Comparison of ENCODE assay signal across 21 cellular contexts in genomic region chr3:188442430-188442829, GRCh38.
"Had no signal": no experiment of that assay in that cellular context is flagged by ENCODE, and none has a peak within 500 bp of the region (broad histone marks: within the 10 kb centered on the region; RNA-seq: fewer than 3 reads in every experiment).

No MANE protein-coding gene starts in this region.

- H3K4me3 ChIP-seq: body of pancreas, coronary artery, esophagus muscularis mucosa, testis, upper lobe of right lung had no signal

- H3K27ac ChIP-seq: body of pancreas, coronary artery, esophagus muscularis mucosa, testis, upper lobe of right lung had no signal

- H3K27me3 Mint-ChIP-seq: activated naive CD4-positive, alpha-beta T cell treated with anti-CD3 and anti-CD28 coated beads, Interleukin-2, amount 50 U/mL, for 24 hours had no signal

- H3K36me3 ChIP-seq: upper lobe of right lung had no signal

- H3K4me3 Mint-ChIP-seq: activated naive CD4-positive, alpha-beta T cell treated with anti-CD3 and anti-CD28 coated beads, Interleukin-2, amount 50 U/mL, for 24 hours; activated T-cell treated with anti-CD3 and anti-CD28 coated beads, Interleukin-2, amount 50 U/mL, for 4 hours; nephron progenitor cell had no signal

- H3K9me3 ChIP-seq: body of pancreas, esophagus muscularis mucosa, testis, upper lobe of right lung had no signal

- H3K27ac Mint-ChIP-seq: activated naive CD4-positive, alpha-beta T cell treated with anti-CD3 and anti-CD28 coated beads, Interleukin-2, amount 50 U/mL, for 24 hours; nephron progenitor cell had no signal

- DNase-seq: activated CD4-positive, alpha-beta T cell treated with anti-CD3 and anti-CD28 coated beads for 1 hour; activated CD4-positive, alpha-beta T cell treated with anti-CD3 and anti-CD28 coated beads, Interleukin-2, amount 50 U/mL, for 4 hours; activated effector memory CD4-positive, alpha-beta T cell treated with Interleukin-2 at 50 U/mL for 16 hours; activated T-cell treated with anti-CD3 and anti-CD28 coated beads, Interleukin-2, amount 50 U/mL, for 4 hours; amniotic stem cell; body of pancreas; caudate nucleus; hippocampal formation; left ventricle myocardium superior; mesenchymal stem cell; nephron progenitor cell; occipital lobe; stimulated activated CD4-positive, alpha-beta T cell treated with anti-CD3 and anti-CD28 coated beads, Interleukin-15, amount 100 ng/mL, for 24 hours; stimulated activated CD4-positive, alpha-beta T cell treated with anti-CD3 and anti-CD28 coated beads, Interleukin-4, amount 100 ng/mL, for 1 hour; stimulated activated naive CD8-positive, alpha-beta T cell treated with anti-CD3 and anti-CD28 coated beads, Interleukin-15, Interleukin-2, amounts not matched to agents 100 U/mL and 50 U/mL, for 24 hours; T1000; testis; upper lobe of right lung had no signal

- H3K4me1 ChIP-seq: body of pancreas, testis had no signal

- ATAC-seq: activated T-cell treated with anti-CD3 and anti-CD28 coated beads, Interleukin-2, amount 50 U/mL, for 4 hours; body of pancreas; left ventricle myocardium superior; stimulated activated naive CD8-positive, alpha-beta T cell treated with anti-CD3 and anti-CD28 coated beads, Interleukin-15, Interleukin-2, amounts not matched to agents 100 U/mL and 50 U/mL, for 24 hours; upper lobe of right lung had no signal

- H3K9me3 Mint-ChIP-seq: activated T-cell treated with anti-CD3 and anti-CD28 coated beads, Interleukin-2, amount 50 U/mL, for 4 hours had no signal

- H3K27me3 ChIP-seq: body of pancreas, esophagus muscularis mucosa, testis, upper lobe of right lung had no signal
